Comparison of ENCODE assay signal across 8 cellular contexts in the genomic region with DNA sequence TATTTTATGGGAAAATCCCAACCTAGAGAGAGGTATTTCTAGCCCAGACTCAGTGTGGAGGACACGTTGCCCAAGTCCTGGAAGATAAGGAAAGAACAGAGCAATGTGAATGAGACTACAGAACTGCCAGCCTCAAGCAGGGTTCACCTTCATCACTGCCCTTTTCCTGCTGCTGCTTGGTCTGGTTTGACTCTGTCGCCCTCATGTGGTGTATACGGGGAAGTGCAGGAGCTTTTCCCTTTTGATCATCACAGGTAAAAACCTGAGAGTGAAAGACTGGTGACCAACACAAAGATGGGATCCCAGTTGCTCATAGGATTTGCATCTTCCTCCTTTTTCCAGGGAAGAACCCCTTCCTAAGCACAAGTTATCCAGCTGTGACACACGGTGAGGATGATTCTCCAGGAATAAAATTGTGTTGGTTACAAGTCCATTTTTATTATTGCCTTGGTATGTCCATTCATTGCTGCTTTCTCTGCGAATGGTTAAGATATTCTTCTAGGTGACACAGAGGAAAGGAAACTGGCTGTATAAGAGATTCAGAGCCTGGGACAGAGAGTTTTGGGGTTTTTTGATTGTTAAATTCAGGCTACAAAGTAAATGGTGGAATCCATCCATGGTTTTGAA.
DNase-seq lines count a peak whose midpoint lies in the region; ATAC-seq and TF ChIP-seq lines count a peak whose summit lies in the region.

No MANE protein-coding gene starts in this region.

- intact Hi-C loops in Panc1 (cut with micrococcal nuclease; ENCODE audit: unreplicated experiment), result loop anchor here (5.0 kb wide), 3 partner anchors 151 to 209 kb away; no protein-coding TSS in a partner anchor

- H3K79me2 ChIP-seq in osteoblast (ENCODE audit: insufficient read depth, low read length), result no peaks in the 10 kb centered on the region

- H3K36me3 Mint-ChIP-seq in activated T-helper 17 cell treated with anti-CD3 and anti-CD28 coated beads, Interleukin-2, amount 50 U/mL, for 72 hours (ENCODE audit: low read depth), result no peaks in the 10 kb centered on the region

- H3K4me1 Mint-ChIP-seq in activated T-helper 17 cell treated with anti-CD3 and anti-CD28 coated beads, Interleukin-2, amount 50 U/mL, for 72 hours, result peaks cover 39% of the 10 kb centered on the region

- H3K36me3 ChIP-seq in Panc1 (ENCODE audit: control insufficient read depth, insufficient read depth, low read length) (no peaks in the 10 kb centered on the region), osteoblast (ENCODE audit: insufficient read depth, low read length) (no peaks in the 10 kb centered on the region)

- no peaks in the 10 kb centered on the region for H3K27me3 Mint-ChIP-seq in activated T-helper 17 cell treated with anti-CD3 and anti-CD28 coated beads, Interleukin-2, amount 50 U/mL, for 72 hours

- no peak overlapping the region for H3K4me3 ChIP-seq in Panc1 (ENCODE audit: low read depth in 2 of 2, low read length in 2 of 2)
- H3K4me3 ChIP-seq in osteoblast (ENCODE audit: insufficient read depth, low read length), result no peak overlapping the region

- no peaks in the 10 kb centered on the region for H3K9me3 Mint-ChIP-seq in activated T-helper 17 cell treated with anti-CD3 and anti-CD28 coated beads, Interleukin-2, amount 50 U/mL, for 72 hours

- DNase-seq in DMS53 treated with DMSO at 0.1 percent for 48 hours (lab: John Stamatoyannopoulos, UW; ENCODE audit: unreplicated experiment), result peak; percentile 68
- peak; percentile 61 to 63 for DNase-seq in Kasumi-1 (lab: John Stamatoyannopoulos, UW)
- DNase-seq in Panc1 (ENCODE audit: low read depth, low spot score), result peak; percentile 61
- peak; percentile 6 for DNase-seq in foreskin melanocyte
- peak; percentile 50 for DNase-seq in osteoblast (ENCODE audit: insufficient read length, low spot score, missing footprints)

- H3K4me1 ChIP-seq in Panc1 (ENCODE audit: control insufficient read depth, insufficient read depth, low read length), result no peaks in the 10 kb centered on the region
- H3K4me1 ChIP-seq in osteoblast (ENCODE audit: insufficient read depth, low read length), result no peaks in the 10 kb centered on the region

- H3K27me3 ChIP-seq in Panc1 (ENCODE audit: control insufficient read depth, insufficient read depth, low read length), result no peaks in the 10 kb centered on the region
- H3K27me3 ChIP-seq in osteoblast (ENCODE audit: insufficient read depth, low read length), result peaks cover 5% of the 10 kb centered on the region

- H3K9me3 ChIP-seq in Panc1 (ENCODE audit: control insufficient read depth, insufficient read depth, low read depth, low read length) (no peaks in the 10 kb centered on the region), osteoblast (ENCODE audit: low read depth, low read length) (no peaks in the 10 kb centered on the region)

- in situ Hi-C loops in Panc1 (cut with HindIII; ENCODE audit: low pct_unique_long_range_greater_than_20kb, low sequenced_read_pairs), result no loop called here

- no peak overlapping the region for H3K4me2 ChIP-seq in osteoblast (ENCODE audit: insufficient read depth, low read length)

- CTCF ChIA-PET in Panc1 (lab: Charles Lee), result interaction anchor here (1.4 kb wide), 1 partner anchor 164 kb away, joined by 3 read pairs; no protein-coding TSS in a partner anchor

- peak; percentile 78 for ATAC-seq in Panc1
- ATAC-seq in activated T-helper 17 cell treated with anti-CD3 and anti-CD28 coated beads, Interleukin-2, amount 50 U/mL, for 72 hours (replicated peaks), result peak; percentile 65
- ATAC-seq in HG02973 (IDR thresholded peaks at IDR 0.05; ENCODE audit: unreplicated experiment), result no peak
- no peak for ATAC-seq in GM19463 (IDR thresholded peaks at IDR 0.05; ENCODE audit: unreplicated experiment)

- H3K4me3 Mint-ChIP-seq in activated T-helper 17 cell treated with anti-CD3 and anti-CD28 coated beads, Interleukin-2, amount 50 U/mL, for 72 hours, result no peak overlapping the region

- BruUV-seq in Panc1 (replicated peaks; lab: Mats Ljungman, UMichigan), result no TSS peak

- TF ChIP-seq CTCF in Panc1 (IDR thresholded peaks at IDR 0.05), result peak; percentile 90
- TF ChIP-seq CTCF in osteoblast (IDR thresholded peaks at IDR 0.05; ENCODE audit: extremely low read depth, low read depth, low read length), result peak; percentile 96

- POLR2A ChIA-PET in Panc1 (lab: Charles Lee), result no interaction called here

- no peaks in the 10 kb centered on the region for H4K20me1 ChIP-seq in osteoblast (ENCODE audit: insufficient read depth, low read length)

- no peak overlapping the region for H3K27ac Mint-ChIP-seq in activated T-helper 17 cell treated with anti-CD3 and anti-CD28 coated beads, Interleukin-2, amount 50 U/mL, for 72 hours

- no peak overlapping the region for H3K27ac ChIP-seq in Panc1 (ENCODE audit: low read length)
- no peak overlapping the region for H3K27ac ChIP-seq in osteoblast (ENCODE audit: low read depth, low read length)

- H2AFZ ChIP-seq in osteoblast (ENCODE audit: low read length), result no peak overlapping the region

Comparison
In these comparisons a context has a peak if more than half of its experiments do, and no peak if none do; other contexts are left out.
1. DNase-seq: peak in every context shown above with its lines; median percentile 68 in DMS53 treated with DMSO at 0.1 percent for 48 hours; 62 in Kasumi-1; 61 in Panc1; 50 in osteoblast; 6 in foreskin melanocyte.
2. ATAC-seq: peak in Panc1 (single experiment) and activated T-helper 17 cell treated with anti-CD3 and anti-CD28 coated beads, Interleukin-2, amount 50 U/mL, for 72 hours (single experiment); none in HG02973 (single experiment) and GM19463 (single experiment).